Comparison of ENCODE assay signal across 25 cellular contexts in genomic region chr6:168670386-168670985, GRCh38.
"Had no signal": no experiment of that assay in that cellular context is flagged by ENCODE, and none has a peak within 500 bp of the region (broad histone marks: within the 10 kb centered on the region; RNA-seq: fewer than 3 reads in every experiment).

No MANE protein-coding gene starts in this region.

- H3K27me3 ChIP-seq: breast epithelium had no signal

- H3K4me3 Mint-ChIP-seq: activated B cell treated with CpG ODN at 0.5 μM for 24 hours; activated CD4-positive, alpha-beta T cell treated with anti-CD3 and anti-CD28 coated beads, Interleukin-2, amount 10 ng/mL, durations not matched to agents 24 days and 14 days; activated CD8-positive, alpha-beta memory T cell treated with anti-CD3 and anti-CD28 coated beads, Interleukin-2, amount 10 ng/mL, durations not matched to agents 7 days and 5 days; activated naive CD4-positive, alpha-beta T cell treated with anti-CD3 and anti-CD28 coated beads, Interleukin-2, amount 50 U/mL, for 24 hours; activated T-cell treated with anti-CD3 and anti-CD28 coated beads, Interleukin-2, amount 50 U/mL, for 24 hours; activated T-helper 1 cell treated with anti-CD3 and anti-CD28 coated beads, Interleukin-12 subunit alpha, Interleukin-12 subunit beta, Interleukin-2, Interleukin-4 antibody, amounts not matched to agents 30 ng/mL and 10 ng/mL and 1 ng/mL, durations not matched to agents 14 hours and 24 hours and 36 hours; T-cell had no signal

- H3K36me3 Mint-ChIP-seq: activated CD8-positive, alpha-beta memory T cell treated with anti-CD3 and anti-CD28 coated beads, Interleukin-2, amount 10 ng/mL, durations not matched to agents 7 days and 5 days; activated naive CD4-positive, alpha-beta T cell treated with anti-CD3 and anti-CD28 coated beads, Interleukin-2, amount 50 U/mL, for 24 hours; T-cell had no signal

- DNase-seq: activated B cell treated with CpG ODN at 0.5 μM for 24 hours; activated CD4-positive, alpha-beta T cell treated with anti-CD3 and anti-CD28 coated beads for 1 hour; activated CD4-positive, alpha-beta T cell treated with anti-CD3 and anti-CD28 coated beads, Interleukin-2, amount 10 ng/mL, durations not matched to agents 24 days and 14 days; activated CD4-positive, alpha-beta T cell treated with anti-CD3 and anti-CD28 coated beads, Interleukin-2, amount 50 U/mL, for 48 hours; activated CD8-positive, alpha-beta memory T cell treated with anti-CD3 and anti-CD28 coated beads, Interleukin-2, amount 10 ng/mL, durations not matched to agents 7 days and 5 days; activated effector memory CD4-positive, alpha-beta T cell treated with Interleukin-2 at 50 U/mL for 16 hours; activated naive CD4-positive, alpha-beta T cell; activated T-cell treated with anti-CD3 and anti-CD28 coated beads, Interleukin-2, amount 50 U/mL, for 24 hours; aorta; Kasumi-1; KBM-7; NCI-H1048; NCI-H146; NCI-H187 treated with DMSO at 0.1 percent for 48 hours; NCI-H2081 treated with DMSO at 0.1 percent for 48 hours; NCI-H446; NCI-H524; PC-3; SHP77; T-cell; T-helper 2 cell; T1000 had no signal

- H3K4me3 ChIP-seq: breast epithelium had no signal

- H3K4me1 ChIP-seq: breast epithelium had no signal

- H3K27ac ChIP-seq: breast epithelium had no signal

- H3K9me3 ChIP-seq: breast epithelium had no signal

- ATAC-seq: activated CD8-positive, alpha-beta memory T cell treated with anti-CD3 and anti-CD28 coated beads, Interleukin-2, amount 10 ng/mL, durations not matched to agents 7 days and 5 days; PC-3; T-cell had no signal

- H3K9me3 Mint-ChIP-seq: activated B cell treated with CpG ODN at 0.5 μM for 24 hours; activated CD4-positive, alpha-beta T cell treated with anti-CD3 and anti-CD28 coated beads, Interleukin-2, amount 10 ng/mL, durations not matched to agents 24 days and 14 days; activated naive CD4-positive, alpha-beta T cell treated with anti-CD3 and anti-CD28 coated beads, Interleukin-2, amount 50 U/mL, for 24 hours; activated T-cell treated with anti-CD3 and anti-CD28 coated beads, Interleukin-2, amount 50 U/mL, for 24 hours; activated T-helper 1 cell treated with anti-CD3 and anti-CD28 coated beads, Interleukin-12 subunit alpha, Interleukin-12 subunit beta, Interleukin-2, Interleukin-4 antibody, amounts not matched to agents 30 ng/mL and 10 ng/mL and 1 ng/mL, durations not matched to agents 14 hours and 24 hours and 36 hours; T-cell had no signal

- H3K27ac Mint-ChIP-seq: activated B cell treated with CpG ODN at 0.5 μM for 24 hours; activated CD4-positive, alpha-beta T cell treated with anti-CD3 and anti-CD28 coated beads, Interleukin-2, amount 10 ng/mL, durations not matched to agents 24 days and 14 days; activated CD8-positive, alpha-beta memory T cell treated with anti-CD3 and anti-CD28 coated beads, Interleukin-2, amount 10 ng/mL, durations not matched to agents 7 days and 5 days; activated naive CD4-positive, alpha-beta T cell treated with anti-CD3 and anti-CD28 coated beads, Interleukin-2, amount 50 U/mL, for 24 hours; activated T-cell treated with anti-CD3 and anti-CD28 coated beads, Interleukin-2, amount 50 U/mL, for 24 hours; activated T-helper 1 cell treated with anti-CD3 and anti-CD28 coated beads, Interleukin-12 subunit alpha, Interleukin-12 subunit beta, Interleukin-2, Interleukin-4 antibody, amounts not matched to agents 30 ng/mL and 10 ng/mL and 1 ng/mL, durations not matched to agents 14 hours and 24 hours and 36 hours; T-cell had no signal

- H3K4me1 Mint-ChIP-seq: activated B cell treated with CpG ODN at 0.5 μM for 24 hours; activated CD4-positive, alpha-beta T cell treated with anti-CD3 and anti-CD28 coated beads, Interleukin-2, amount 10 ng/mL, durations not matched to agents 24 days and 14 days; activated CD8-positive, alpha-beta memory T cell treated with anti-CD3 and anti-CD28 coated beads, Interleukin-2, amount 10 ng/mL, durations not matched to agents 7 days and 5 days; activated naive CD4-positive, alpha-beta T cell treated with anti-CD3 and anti-CD28 coated beads, Interleukin-2, amount 50 U/mL, for 24 hours; T-cell had no signal

- H3K27me3 Mint-ChIP-seq: activated B cell treated with CpG ODN at 0.5 μM for 24 hours; activated CD4-positive, alpha-beta T cell treated with anti-CD3 and anti-CD28 coated beads, Interleukin-2, amount 10 ng/mL, durations not matched to agents 24 days and 14 days; activated CD8-positive, alpha-beta memory T cell treated with anti-CD3 and anti-CD28 coated beads, Interleukin-2, amount 10 ng/mL, durations not matched to agents 7 days and 5 days had no signal

- H3K36me3 ChIP-seq: breast epithelium had no signal
